1 cellular context compared by ENCODE assay signal in genomic region chr4:6716018-6716911, GRCh38.
TF ChIP-seq lines count a peak whose summit lies in the region.

TSS of gene BLOC1S4 (plus strand) at chr4:6716174. CDS start at chr4:6716210, 36 bp downstream.

TF ChIP-seq in K562, 482 proteins besides CTCF, POLR2A, EP300 and RAD21 (continued from another document and continues in another):
- no peak; the same call in 1 of the 2 replicates for TF ChIP-seq CLOCK (CRISPR knock-in tag; IDR thresholded peaks at IDR 0.05; ENCODE audit: borderline replicate concordance)
- no peak for TF ChIP-seq SMARCA5 (IDR thresholded peaks at IDR 0.05)
- TF ChIP-seq RFX5 (IDR thresholded peaks at IDR 0.05; ENCODE audit: low read depth, low read length) = no peak
- TF ChIP-seq, protein P1, sequence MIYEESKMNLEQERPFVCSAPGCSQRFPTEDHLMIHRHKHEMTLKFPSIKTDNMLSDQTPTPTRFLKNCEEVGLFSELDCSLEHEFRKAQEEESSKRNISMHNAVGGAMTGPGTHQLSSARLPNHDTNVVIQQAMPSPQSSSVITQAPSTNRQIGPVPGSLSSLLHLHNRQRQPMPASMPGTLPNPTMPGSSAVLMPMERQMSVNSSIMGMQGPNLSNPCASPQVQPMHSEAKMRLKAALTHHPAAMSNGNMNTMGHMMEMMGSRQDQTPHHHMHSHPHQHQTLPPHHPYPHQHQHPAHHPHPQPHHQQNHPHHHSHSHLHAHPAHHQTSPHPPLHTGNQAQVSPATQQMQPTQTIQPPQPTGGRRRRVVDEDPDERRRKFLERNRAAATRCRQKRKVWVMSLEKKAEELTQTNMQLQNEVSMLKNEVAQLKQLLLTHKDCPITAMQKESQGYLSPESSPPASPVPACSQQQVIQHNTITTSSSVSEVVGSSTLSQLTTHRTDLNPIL (CRISPR knock-in tag; IDR thresholded peaks at IDR 0.05) = no peak
- TF ChIP-seq TCF3 (CRISPR knock-in tag; IDR thresholded peaks at IDR 0.05) = 0 out of 2 replicates have a peak, but pooled peaks have one; percentile 7
- peak; percentile 95; the same call in 1 of the 2 replicates for TF ChIP-seq ZNF395 (CRISPR knock-in tag; IDR thresholded peaks at IDR 0.05)
- no peak for TF ChIP-seq ZBTB26 (CRISPR knock-in tag; IDR thresholded peaks at IDR 0.05)
- TF ChIP-seq ARID2 (IDR thresholded peaks at IDR 0.05) = no peak
- peak; percentile 93 for TF ChIP-seq GMEB1 (CRISPR knock-in tag; IDR thresholded peaks at IDR 0.05)
- TF ChIP-seq DACH1 (IDR thresholded peaks at IDR 0.05; ENCODE audit: partially characterized antibody) = no peak
- TF ChIP-seq NFE2L1 (tag; IDR thresholded peaks at IDR 0.05; ENCODE audit: borderline replicate concordance, low read depth) = no peak
- no peak for TF ChIP-seq ZNF140 (CRISPR knock-in tag; IDR thresholded peaks at IDR 0.05)
- no peak; the same call in 1 of the 2 replicates for TF ChIP-seq ZNF511 (CRISPR knock-in tag; IDR thresholded peaks at IDR 0.05)
- peak; percentile 51; the same call in 1 of the 2 replicates for TF ChIP-seq KLF13 (tag; IDR thresholded peaks at IDR 0.05; ENCODE audit: borderline replicate concordance, low read depth)
- peak; percentile 96 for TF ChIP-seq ZNF644 (tag; IDR thresholded peaks at IDR 0.05; ENCODE audit: low read depth)
- no peak for TF ChIP-seq RBM34 (IDR thresholded peaks at IDR 0.05; ENCODE audit: borderline replicate concordance, insufficient read depth, low read length)
- no peak for TF ChIP-seq ZNF146 (CRISPR knock-in tag; IDR thresholded peaks at IDR 0.05; ENCODE audit: unreplicated experiment)
- no peak for TF ChIP-seq SFPQ (IDR thresholded peaks at IDR 0.05; ENCODE audit: low read depth, low read length)
- peak; percentile 90 for TF ChIP-seq POLR2G (IDR thresholded peaks at IDR 0.05; ENCODE audit: low read depth, low read length)
- TF ChIP-seq ZNF512 (tag; IDR thresholded peaks at IDR 0.05) = no peak
- TF ChIP-seq, protein P2, sequence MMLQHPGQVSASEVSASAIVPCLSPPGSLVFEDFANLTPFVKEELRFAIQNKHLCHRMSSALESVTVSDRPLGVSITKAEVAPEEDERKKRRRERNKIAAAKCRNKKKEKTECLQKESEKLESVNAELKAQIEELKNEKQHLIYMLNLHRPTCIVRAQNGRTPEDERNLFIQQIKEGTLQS (IDR thresholded peaks at IDR 0.05) = no peak
- TF ChIP-seq, protein P2 (CRISPR knock-in tag; conservative IDR thresholded peaks at IDR 0.05) = no peak
- no peak for TF ChIP-seq CBX8 (IDR thresholded peaks at IDR 0.05; ENCODE audit: borderline replicate concordance, extremely low read depth, low read depth, low read length, poor library complexity, severe bottlenecking)
- TF ChIP-seq SMARCA4 (IDR thresholded peaks at IDR 0.05) = no peak
- no peak for TF ChIP-seq CEBPB (tag; IDR thresholded peaks at IDR 0.05)
- TF ChIP-seq POLR2AphosphoS5 (IDR thresholded peaks at IDR 0.05; ENCODE audit: control insufficient read depth, insufficient read depth, low read depth, low read length) = peak; percentile 70
- peak; percentile 78 for TF ChIP-seq GATAD2B (IDR thresholded peaks at IDR 0.05; ENCODE audit: borderline replicate concordance)
- TF ChIP-seq ETV5 (CRISPR knock-in tag; IDR thresholded peaks at IDR 0.05; ENCODE audit: low read depth) = peak; percentile 98
- TF ChIP-seq NCOA2 (IDR thresholded peaks at IDR 0.05; ENCODE audit: partially characterized antibody in 2 of 2) = no peak
- TF ChIP-seq NR3C1 (CRISPR knock-in tag; IDR thresholded peaks at IDR 0.05) = peak; percentile 85; the same call in 1 of the 2 replicates
- peak; percentile 66 for TF ChIP-seq U2AF1 (optimal IDR thresholded peaks at IDR 0.05; ENCODE audit: low read depth, low read length)
- peak; percentile 79 for TF ChIP-seq TARDBP (IDR thresholded peaks at IDR 0.05)
- TF ChIP-seq CBX5 (IDR thresholded peaks at IDR 0.05; ENCODE audit: borderline replicate concordance, low read depth) = peak; percentile 7; the same call in 1 of the 2 replicates
- peak; percentile 74 for TF ChIP-seq SAFB (IDR thresholded peaks at IDR 0.05; ENCODE audit: borderline replicate concordance, low read depth, low read length)
- TF ChIP-seq NCOA4 (IDR thresholded peaks at IDR 0.05; ENCODE audit: partially characterized antibody) = no peak
- no peak for TF ChIP-seq ZNF217 (CRISPR knock-in tag; IDR thresholded peaks at IDR 0.05)
- no peak for TF ChIP-seq ZNF695 (CRISPR knock-in tag; IDR thresholded peaks at IDR 0.05)
- TF ChIP-seq SMARCE1 (IDR thresholded peaks at IDR 0.05) = peak; percentile 32; the same call in 1 of the 2 replicates
- peak; percentile 98 for TF ChIP-seq MEIS2 (IDR thresholded peaks at IDR 0.05; ENCODE audit: partially characterized antibody)
- TF ChIP-seq, protein P3, sequence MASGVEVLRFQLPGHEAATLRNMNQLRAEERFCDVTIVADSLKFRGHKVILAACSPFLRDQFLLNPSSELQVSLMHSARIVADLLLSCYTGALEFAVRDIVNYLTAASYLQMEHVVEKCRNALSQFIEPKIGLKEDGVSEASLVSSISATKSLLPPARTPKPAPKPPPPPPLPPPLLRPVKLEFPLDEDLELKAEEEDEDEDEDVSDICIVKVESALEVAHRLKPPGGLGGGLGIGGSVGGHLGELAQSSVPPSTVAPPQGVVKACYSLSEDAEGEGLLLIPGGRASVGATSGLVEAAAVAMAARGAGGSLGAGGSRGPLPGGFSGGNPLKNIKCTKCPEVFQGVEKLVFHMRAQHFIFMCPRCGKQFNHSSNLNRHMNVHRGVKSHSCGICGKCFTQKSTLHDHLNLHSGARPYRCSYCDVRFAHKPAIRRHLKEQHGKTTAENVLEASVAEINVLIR (CRISPR knock-in tag; IDR thresholded peaks at IDR 0.05) = no peak; the same call in 1 of the 2 replicates
- TF ChIP-seq, protein P4, sequence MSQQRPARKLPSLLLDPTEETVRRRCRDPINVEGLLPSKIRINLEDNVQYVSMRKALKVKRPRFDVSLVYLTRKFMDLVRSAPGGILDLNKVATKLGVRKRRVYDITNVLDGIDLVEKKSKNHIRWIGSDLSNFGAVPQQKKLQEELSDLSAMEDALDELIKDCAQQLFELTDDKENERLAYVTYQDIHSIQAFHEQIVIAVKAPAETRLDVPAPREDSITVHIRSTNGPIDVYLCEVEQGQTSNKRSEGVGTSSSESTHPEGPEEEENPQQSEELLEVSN (IDR thresholded peaks at IDR 0.05; ENCODE audit: borderline replicate concordance in 1 of 2, extremely low read depth in 1 of 2, insufficient read depth in 1 of 2, insufficient read length in 1 of 2, low read depth in 1 of 2, low read length in 1 of 2, poor library complexity in 1 of 2, severe bottlenecking in 1 of 2) = peak; percentile 76 to 82
- no peak for TF ChIP-seq MYBL2 (IDR thresholded peaks at IDR 0.05; ENCODE audit: low read depth)
- no peak for TF ChIP-seq MYBL2 (CRISPR knock-in tag; IDR thresholded peaks at IDR 0.05; ENCODE audit: borderline replicate concordance)
- no peak for TF ChIP-seq ZNF280B (CRISPR knock-in tag; IDR thresholded peaks at IDR 0.05)
- TF ChIP-seq SP1 (CRISPR knock-in tag; IDR thresholded peaks at IDR 0.05) = no peak
